Comparison of ENCODE assay signal across 16 cellular contexts in the genomic region with DNA sequence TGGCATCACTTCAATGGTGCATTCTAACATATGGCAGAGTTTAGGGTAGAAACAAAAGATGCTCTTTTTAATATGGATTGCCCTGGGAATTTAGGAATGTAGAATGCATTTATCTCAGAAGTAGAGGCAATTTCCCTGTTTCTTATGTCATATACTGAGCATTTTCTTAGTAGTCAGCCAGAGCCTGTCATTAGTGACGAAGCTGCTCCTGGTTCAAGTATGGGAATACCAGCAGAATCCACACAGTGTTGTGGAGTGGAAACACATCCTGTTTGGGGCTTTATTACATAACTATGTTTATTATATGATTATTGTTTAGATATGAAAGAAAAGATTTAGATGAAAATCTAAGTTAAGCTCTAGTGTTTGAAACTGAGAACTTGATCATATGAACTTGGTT. TPM values are rescaled to one million over a fixed set of nuclear protein-coding genes. Genes with fewer than 3 reads are reported as not detected.
DNase-seq lines count a peak whose midpoint lies in the region; ATAC-seq and TF ChIP-seq lines count a peak whose summit lies in the region.
"Had no signal": no experiment of that assay in that cellular context is flagged by ENCODE, and none has a peak within 500 bp of the region (broad histone marks: within the 10 kb centered on the region; RNA-seq: fewer than 3 reads in every experiment).

No MANE protein-coding gene starts in this region.

- no peak overlapping the region for H4K91ac ChIP-seq in trophoblast cell (ENCODE audit: low read depth, low read length)

- H3K79me1 ChIP-seq in trophoblast cell (ENCODE audit: low read length): peaks cover 5% of the 10 kb centered on the region

- H3K4ac ChIP-seq in trophoblast cell (ENCODE audit: low read depth, low read length): no peak overlapping the region

- H3K27me3 ChIP-seq in WERI-Rb-1 (ENCODE audit: insufficient read depth, low read depth, severe bottlenecking) (no peaks in the 10 kb centered on the region), esophagus muscularis mucosa (no peaks in the 10 kb centered on the region), trophoblast cell (ENCODE audit: insufficient read depth, low read length) (no peaks in the 10 kb centered on the region), thyroid gland (no peaks in the 10 kb centered on the region)
- no peaks in the 10 kb centered on the region for H3K27me3 ChIP-seq in CD8-positive, alpha-beta memory T cell (ENCODE audit: insufficient read depth, low read length, poor library complexity, severe bottlenecking)
- H3K27me3 ChIP-seq: ovary had no signal

- TF ChIP-seq POLR2A in esophagus muscularis mucosa (IDR thresholded peaks at IDR 0.05; ENCODE audit: low read depth) (no peak), thyroid gland (IDR thresholded peaks at IDR 0.05) (no peak)

- H3K4me1 ChIP-seq in esophagus muscularis mucosa: peaks cover 51 to 66% (median 60%) of the 10 kb centered on the region in 4 donors
- peaks cover 8 to 9% of the 10 kb centered on the region in 2 experiments for H3K4me1 ChIP-seq in trophoblast cell (ENCODE audit: control insufficient read depth in 1 of 2, insufficient read depth in 2 of 2, low read length in 2 of 2)
- H3K4me1 ChIP-seq in thyroid gland: peaks cover 17 to 55% of the 10 kb centered on the region in 2 donors
- no peaks in the 10 kb centered on the region for H3K4me1 ChIP-seq in CD8-positive, alpha-beta memory T cell (ENCODE audit: insufficient read depth, low read length)

- no peak overlapping the region for H2BK12ac ChIP-seq in trophoblast cell (ENCODE audit: low read length)

- no peak overlapping the region for H4K12ac ChIP-seq in trophoblast cell (ENCODE audit: low read depth, low read length)

- no peak overlapping the region for H3K23ac ChIP-seq in trophoblast cell (ENCODE audit: low read length)

- intact Hi-C loops in esophagus muscularis mucosa (cut with DNase I) (no loop called here), thyroid gland (cut with DNase I) (no loop called here), posterior vena cava (cut with DNase I) (no loop called here)
- intact Hi-C loops in activated CD8-positive, alpha-beta T cell treated with anti-CD3 and anti-CD28 coated beads for 36 hours (cut with micrococcal nuclease): no loop called here

- H3K9me3 ChIP-seq in WERI-Rb-1 (ENCODE audit: severe bottlenecking) (no peaks in the 10 kb centered on the region), esophagus muscularis mucosa (no peaks in the 10 kb centered on the region), trophoblast cell (ENCODE audit: insufficient read depth, low read depth, low read length) (no peaks in the 10 kb centered on the region), thyroid gland (no peaks in the 10 kb centered on the region)
- no peaks in the 10 kb centered on the region for H3K9me3 ChIP-seq in CD8-positive, alpha-beta memory T cell (ENCODE audit: low read length)
- H3K9me3 ChIP-seq: ovary had no signal

- H3K36me3 Mint-ChIP-seq in activated CD8-positive, alpha-beta T cell treated with anti-CD3 and anti-CD28 coated beads for 36 hours (ENCODE audit: low read depth): peaks cover 20% of the 10 kb centered on the region
- H3K36me3 Mint-ChIP-seq in CD8-positive, alpha-beta memory T cell: peaks cover 0 to 84% (median 23%) of the 10 kb centered on the region in 3 donors

- H3K27ac ChIP-seq in WERI-Rb-1 (peak overlapping the region; percentile 55), esophagus muscularis mucosa (replicated peaks in 1 of 4) (peak overlapping the region; percentile 72 to 79 (median 76)), trophoblast cell (ENCODE audit: low read depth, low read length) (peak overlapping the region; percentile 65), thyroid gland (peak overlapping the region; percentile 78 to 86 (median 79))
- no peak overlapping the region for H3K27ac ChIP-seq in CD8-positive, alpha-beta memory T cell (ENCODE audit: low read depth, low read length)

- no peak for ATAC-seq in activated CD8-positive, alpha-beta T cell treated with anti-CD3 and anti-CD28 coated beads for 36 hours
- ATAC-seq: activated T-helper 17 cell treated with anti-CD3 and anti-CD28 coated beads, Interleukin-2, amount 50 U/mL, for 72 hours; GM12878; stimulated activated naive CD8-positive, alpha-beta T cell treated with anti-CD3 and anti-CD28 coated beads, Interleukin-15, Interleukin-2, amounts not matched to agents 100 U/mL and 50 U/mL, for 24 hours; T-cell had no signal

- H2AK5ac ChIP-seq in trophoblast cell (ENCODE audit: low read length): no peak overlapping the region

- H3K27ac Mint-ChIP-seq in activated CD8-positive, alpha-beta T cell treated with anti-CD3 and anti-CD28 coated beads for 36 hours: no peak overlapping the region
- H3K27ac Mint-ChIP-seq in CD8-positive, alpha-beta memory T cell: peak overlapping the region in 1 of 8 donors; percentile 43
- H3K27ac Mint-ChIP-seq: T-cell had no signal

- CTCF ChIA-PET in activated CD8-positive, alpha-beta T cell treated with anti-CD3 and anti-CD28 coated beads for 36 hours (lab: Charles Lee): interaction anchor here (1.0 to 4.7 kb wide), 3 partner anchors 13 to 41 kb away, joined by 3 to 23 read pairs (median 7); no protein-coding TSS in a partner anchor
- CTCF ChIA-PET in CD8-positive, alpha-beta memory T cell (lab: Charles Lee): interaction anchor here (2.0 kb wide), 1 partner anchor 14 kb away, joined by 14 read pairs; no protein-coding TSS in a partner anchor

- TF ChIP-seq CTCF in WERI-Rb-1 (IDR thresholded peaks at IDR 0.05; ENCODE audit: low read depth, low read length): no peak
- TF ChIP-seq CTCF in esophagus muscularis mucosa (IDR thresholded peaks at IDR 0.05): no peak
- TF ChIP-seq CTCF in thyroid gland (IDR thresholded peaks at IDR 0.05): no peak
- TF ChIP-seq CTCF in activated CD8-positive, alpha-beta T cell treated with anti-CD3 and anti-CD28 coated beads for 36 hours (IDR thresholded peaks at IDR 0.05): no peak

- H2AFZ ChIP-seq in trophoblast cell (ENCODE audit: insufficient read depth, low read length, poor library complexity): no peak overlapping the region

- H4K8ac ChIP-seq in trophoblast cell (ENCODE audit: low read depth, low read length): no peak overlapping the region

- no peaks in the 10 kb centered on the region for H3K9me3 Mint-ChIP-seq in activated CD8-positive, alpha-beta T cell treated with anti-CD3 and anti-CD28 coated beads for 36 hours
- no peaks in the 10 kb centered on the region for H3K9me3 Mint-ChIP-seq in CD8-positive, alpha-beta memory T cell
- H3K9me3 Mint-ChIP-seq: activated T-helper 17 cell treated with anti-CD3 and anti-CD28 coated beads, Interleukin-2, amount 50 U/mL, for 72 hours; T-cell had no signal

- H3K9ac ChIP-seq in trophoblast cell (ENCODE audit: low read length): no peak overlapping the region

- no peaks in the 10 kb centered on the region for H3K27me3 Mint-ChIP-seq in activated CD8-positive, alpha-beta T cell treated with anti-CD3 and anti-CD28 coated beads for 36 hours
- H3K27me3 Mint-ChIP-seq in CD8-positive, alpha-beta memory T cell: no peaks in the 10 kb centered on the region
- H3K27me3 Mint-ChIP-seq: activated T-helper 17 cell treated with anti-CD3 and anti-CD28 coated beads, Interleukin-2, amount 50 U/mL, for 72 hours; T-cell had no signal

- no peak overlapping the region for H3K18ac ChIP-seq in trophoblast cell (ENCODE audit: low read length)

- H3K4me2 ChIP-seq in trophoblast cell (ENCODE audit: low read length): no peak overlapping the region

- no peak overlapping the region for H2BK5ac ChIP-seq in trophoblast cell (ENCODE audit: low read depth, low read length, poor library complexity)

- TF ChIP-seq EP300 in esophagus muscularis mucosa (IDR thresholded peaks at IDR 0.05): no peak

- 86% methylated on average over 1 of the region's 1 CpG for WGBS in esophagus muscularis mucosa
- no CpG with 5 or more reads among the region's 1 CpG for WGBS in trophoblast cell (ENCODE audit: extremely low coverage, insufficient coverage, insufficient read length)
- 94% methylated on average over 1 of the region's 1 CpG for WGBS in thyroid gland, 2 donors

- H3K14ac ChIP-seq in trophoblast cell (ENCODE audit: low read length): no peak overlapping the region

- no peak for DNase-seq in WERI-Rb-1
- DNase-seq in esophagus muscularis mucosa (ENCODE audit: extremely low spot score): no peak
- DNase-seq in trophoblast cell: peak; percentile 67 to 85
- no peak for DNase-seq in thyroid gland
- no peak for DNase-seq in posterior vena cava (ENCODE audit: low spot score)
- no peak for DNase-seq in OCI-M1 (lab: John Stamatoyannopoulos, UW)
- no peak for DNase-seq in activated CD8-positive, alpha-beta T cell treated with anti-CD3 and anti-CD28 coated beads for 36 hours
- no peak for DNase-seq in CD8-positive, alpha-beta memory T cell
- DNase-seq: activated CD8-positive, alpha-beta memory T cell treated with anti-CD3 and anti-CD28 coated beads for 24 hours; AML-193; ovary; stimulated activated naive CD8-positive, alpha-beta T cell treated with anti-CD3 and anti-CD28 coated beads, Interleukin-15, Interleukin-2, amounts not matched to agents 100 U/mL and 50 U/mL, for 24 hours; T-cell had no signal

- H3K4me3 ChIP-seq in WERI-Rb-1 (ENCODE audit: low read depth, low read length) (no peak overlapping the region), esophagus muscularis mucosa (no peak overlapping the region), trophoblast cell (ENCODE audit: low read depth, low read length) (no peak overlapping the region), thyroid gland (replicated peaks in 1 of 3) (no peak overlapping the region)
- no peak overlapping the region for H3K4me3 ChIP-seq in CD8-positive, alpha-beta memory T cell (ENCODE audit: low read length)
- H3K4me3 ChIP-seq: GM12878, ovary had no signal

- H3K79me2 ChIP-seq in trophoblast cell (ENCODE audit: control insufficient read depth, insufficient read depth, low read length, poor library complexity): peaks cover 3% of the 10 kb centered on the region

- H3K36me3 ChIP-seq in WERI-Rb-1: peaks cover 63% of the 10 kb centered on the region
- H3K36me3 ChIP-seq in esophagus muscularis mucosa: peaks cover 20 to 89% (median 74%) of the 10 kb centered on the region in 4 donors
- peaks cover 15 to 17% of the 10 kb centered on the region in 2 experiments for H3K36me3 ChIP-seq in trophoblast cell (ENCODE audit: control insufficient read depth in 1 of 2, insufficient read depth in 2 of 2, low read length in 2 of 2)
- peaks cover 16 to 24% of the 10 kb centered on the region in 2 donors for H3K36me3 ChIP-seq in thyroid gland
- H3K36me3 ChIP-seq in CD8-positive, alpha-beta memory T cell (ENCODE audit: insufficient read depth, low read length): peaks cover 22% of the 10 kb centered on the region
- H3K36me3 ChIP-seq: ovary had no signal

- H3K4me3 Mint-ChIP-seq in activated CD8-positive, alpha-beta T cell treated with anti-CD3 and anti-CD28 coated beads for 36 hours: no peak overlapping the region
- H3K4me3 Mint-ChIP-seq in CD8-positive, alpha-beta memory T cell: no peak overlapping the region
- H3K4me3 Mint-ChIP-seq: activated T-helper 17 cell treated with anti-CD3 and anti-CD28 coated beads, Interleukin-2, amount 50 U/mL, for 72 hours; T-cell had no signal

- POLR2A ChIA-PET in activated CD8-positive, alpha-beta T cell treated with anti-CD3 and anti-CD28 coated beads for 36 hours (lab: Charles Lee): interaction anchor here (1.2 kb wide), 1 partner anchor 13 kb away, joined by 4 read pairs; no protein-coding TSS in a partner anchor
- POLR2A ChIA-PET in CD8-positive, alpha-beta memory T cell (lab: Charles Lee): no interaction called here

- no peak overlapping the region for H2BK120ac ChIP-seq in trophoblast cell (ENCODE audit: insufficient read depth, low read length, poor library complexity)

- no peaks in the 10 kb centered on the region for H3K4me1 Mint-ChIP-seq in activated CD8-positive, alpha-beta T cell treated with anti-CD3 and anti-CD28 coated beads for 36 hours (ENCODE audit: low read depth)
- peaks cover 0 to 7% (median 0%) of the 10 kb centered on the region in 3 donors for H3K4me1 Mint-ChIP-seq in CD8-positive, alpha-beta memory T cell

RNA-seq across cellular contexts. Expression of a gene that starts 12.2 kb away (rescaled TPM):
- total RNA-seq in esophagus muscularis mucosa (10 to 100 TPM; 37.1 to 63.0 (median 46.5) TPM), thyroid gland (10 to 100 TPM; 37.6 to 59.5 (median 44.6) TPM), posterior vena cava (10 to 100 TPM; 28.8 to 32.4 TPM)
- 14.3 and 14.4 TPM in 2 replicates for polyA plus RNA-seq in trophoblast cell (2013)
- 1 to 10 TPM; 8.8 to 9.6 TPM for total RNA-seq in activated CD8-positive, alpha-beta T cell treated with anti-CD3 and anti-CD28 coated beads for 36 hours
- 10 to 100 TPM; 10.5 to 12.7 TPM for total RNA-seq in CD8-positive, alpha-beta memory T cell
- polyA plus RNA-seq in CD8-positive, alpha-beta memory T cell: 6.2 TPM

RNA-seq across cellular contexts. Expression of a gene that starts 31.3 kb away (rescaled TPM):
- under 1 TPM in 1 of 4 donors, not detected in 3; 0.13 TPM for total RNA-seq in esophagus muscularis mucosa
- polyA plus RNA-seq in trophoblast cell (2013): 0.26 and 0.28 TPM in 2 replicates
- not detected for total RNA-seq in thyroid gland
- total RNA-seq in posterior vena cava: not detected
- not detected for total RNA-seq in activated CD8-positive, alpha-beta T cell treated with anti-CD3 and anti-CD28 coated beads for 36 hours
- not detected for total RNA-seq in CD8-positive, alpha-beta memory T cell
- not detected for polyA plus RNA-seq in CD8-positive, alpha-beta memory T cell
- total RNA-seq: activated T-helper 17 cell treated with anti-CD3 and anti-CD28 coated beads, Interleukin-2, amount 50 U/mL, for 72 hours; GM12878; ovary had no signal
- polyA plus RNA-seq: keratinocyte had no signal

Comparison
In these comparisons a context has a peak if more than half of its experiments do, and no peak if none do; other contexts are left out.
1. DNase-seq: peak in trophoblast cell (2 of 2); none in WERI-Rb-1 (single experiment), esophagus muscularis mucosa (single experiment), thyroid gland (0 of 2), posterior vena cava (single experiment), OCI-M1 (single experiment), activated CD8-positive, alpha-beta T cell treated with anti-CD3 and anti-CD28 coated beads for 36 hours (single experiment) and CD8-positive, alpha-beta memory T cell (0 of 5).